ENCODE assay signal across 9 cellular contexts in genomic region chr6:169252805-169253189, GRCh38. TPM values are rescaled to one million over a fixed set of nuclear protein-coding genes. Genes with fewer than 3 reads are reported as not detected.
DNase-seq lines count a peak whose midpoint lies in the region; ATAC-seq and TF ChIP-seq lines count a peak whose summit lies in the region.
"Had no signal": no experiment of that assay in that cellular context is flagged by ENCODE, and none has a peak within 500 bp of the region (broad histone marks: within the 10 kb centered on the region; RNA-seq: fewer than 3 reads in every experiment).

No MANE protein-coding gene starts in this region.

- in situ Hi-C loops in HAP-1 (cut with MboI; ENCODE audit: low sequenced_read_pairs), result no loop called here

- H3K9me3 ChIP-seq in HAP-1 (no peaks in the 10 kb centered on the region), iPS-18c (ENCODE audit: control insufficient read depth, insufficient read depth, low read length) (no peaks in the 10 kb centered on the region), skeletal muscle tissue (ENCODE audit: control insufficient read depth in 3 of 3, low read length in 3 of 3) (peaks cover 0 to 4% (median 4%) of the 10 kb centered on the region in 3 donors)

- H3K4me3 ChIP-seq in HAP-1 (peak overlapping the region; percentile 25), WI38 (ENCODE audit: low read depth, low read length) (peak overlapping the region; percentile 60), iPS-18c (ENCODE audit: insufficient read depth, low read depth, low read length) (peak overlapping the region; percentile 22; the same call in 1 of the 2 replicates), skeletal muscle tissue (ENCODE audit: low read length in 3 of 3) (peak overlapping the region; percentile 32 to 64 (median 41))

- peak overlapping the region; percentile 40 for H3K27ac ChIP-seq in skeletal muscle tissue (ENCODE audit: low read depth, low read length)

- H3K9ac ChIP-seq in skeletal muscle tissue (ENCODE audit: low read depth in 1 of 3, low read length in 3 of 3), result peak overlapping the region in 2 of 3 donors; percentile 51 to 54

- no peak for TF ChIP-seq CTCF in WI38 (IDR thresholded peaks at IDR 0.05; ENCODE audit: low read depth, low read length)

- H3K4me1 ChIP-seq in HAP-1, result peaks cover 24% of the 10 kb centered on the region
- H3K4me1 ChIP-seq in skeletal muscle tissue (ENCODE audit: control insufficient read depth in 3 of 3, insufficient read depth in 3 of 3, low read length in 3 of 3), result peaks cover 2 to 4% (median 4%) of the 10 kb centered on the region in 3 donors

- ATAC-seq in HG03175 (IDR thresholded peaks at IDR 0.05; ENCODE audit: unreplicated experiment), result no peak

- H3K36me3 ChIP-seq in HAP-1 (replicated peaks) (no peaks in the 10 kb centered on the region), skeletal muscle tissue (ENCODE audit: control insufficient read depth in 3 of 3, insufficient read depth in 3 of 3, low read length in 3 of 3) (peaks cover 0 to 8% (median 0%) of the 10 kb centered on the region in 3 donors)

- DNase-seq in HAP-1 (ENCODE audit: low spot score in 2 of 2) (peak; percentile 88 to 89), NCI-H2196 (lab: John Stamatoyannopoulos, UW; ENCODE audit: unreplicated experiment) (no peak), RPMI8226 (no peak)
- DNase-seq in stimulated activated CD4-positive, alpha-beta T cell treated with anti-CD3 and anti-CD28 coated beads, Interleukin-15, amount 100 ng/mL, for 24 hours, result no peak
- DNase-seq: central memory CD4-positive, alpha-beta T cell had no signal

- H3K27me3 ChIP-seq in HAP-1 (ENCODE audit: low read depth) (no peaks in the 10 kb centered on the region), skeletal muscle tissue (ENCODE audit: control insufficient read depth in 3 of 3, insufficient read depth in 3 of 3, low read length in 3 of 3) (peaks cover 28 to 48% (median 39%) of the 10 kb centered on the region in 3 donors)

RNA-seq across cellular contexts. Expression of gene THBS2, which starts 0.8 kb away (rescaled TPM):
- 76.2 TPM for total RNA-seq in skeletal muscle tissue

Comparison
In these comparisons a context has a peak if more than half of its experiments do, and no peak if none do; other contexts are left out.
1. DNase-seq: peak in HAP-1 (2 of 2); none in stimulated activated CD4-positive, alpha-beta T cell treated with anti-CD3 and anti-CD28 coated beads, Interleukin-15, amount 100 ng/mL, for 24 hours (single experiment), NCI-H2196 (single experiment) and RPMI8226 (single experiment).
2. Peak in every context shown above with its lines, with median percentiles within 50 percentile points of each other: H3K4me3 ChIP-seq.